16 cellular contexts compared by ENCODE assay signal in the genomic region with DNA sequence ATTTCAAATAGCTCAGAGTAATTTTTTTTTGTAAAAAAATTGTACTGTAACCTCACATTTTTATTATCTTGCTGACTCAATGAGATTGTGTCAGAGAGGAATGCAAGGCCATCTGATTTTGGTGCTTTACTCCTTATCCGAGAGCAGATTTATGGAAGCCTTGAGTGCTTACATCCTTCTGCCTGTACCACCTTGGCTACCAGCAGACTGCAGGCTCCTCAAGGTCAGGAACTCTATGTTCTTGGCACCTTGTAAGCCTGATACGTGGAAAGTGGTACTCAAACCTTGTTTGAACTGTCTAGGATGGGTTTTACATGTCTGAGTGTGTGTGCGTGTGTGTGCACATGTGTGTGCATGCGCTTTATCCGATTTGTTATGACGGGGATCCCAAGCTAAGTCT.
DNase-seq lines count a peak whose midpoint lies in the region; ATAC-seq and TF ChIP-seq lines count a peak whose summit lies in the region.
"Had no signal": no experiment of that assay in that cellular context is flagged by ENCODE, and none has a peak within 500 bp of the region (broad histone marks: within the 10 kb centered on the region; RNA-seq: fewer than 3 reads in every experiment).

No MANE protein-coding gene starts in this region.

- H2AFZ ChIP-seq in neural cell (ENCODE audit: low read depth, low read length), result no peak overlapping the region
- H2AFZ ChIP-seq in hepatocyte, result no peak overlapping the region

- 56 to 71% methylated on average over 6 of the region's 6 CpGs for WGBS in heart right ventricle, 2 donors
- 89% methylated on average over 6 of the region's 6 CpGs for whole genome bisulfite sequencing in hepatocyte (ENCODE audit: low lambda C conversion rate, missing lambda C conversion rate)

- no peak for DNase-seq in Right ventricle myocardium inferior (ENCODE audit: missing footprints)
- DNase-seq in cardiac septum (ENCODE audit: low spot score), result no peak
- no peak for DNase-seq in heart right ventricle
- no peak for DNase-seq in activated CD8-positive, alpha-beta memory T cell treated with anti-CD3 and anti-CD28 coated beads, Interleukin-2, amount 50 U/mL, for 4 hours
- no peak for DNase-seq in hepatocyte (ENCODE audit: low spot score)
- DNase-seq in NCI-H1417 (lab: John Stamatoyannopoulos, UW), result no peak
- DNase-seq in GM10266 (ENCODE audit: extremely low spot score), result no peak
- DNase-seq: C1 segment of cervical spinal cord, DMS79 treated with DMSO at 0.1 percent for 48 hours, NCI-H1092, NCI-H1694, NCI-H2107, NCI-H345 had no signal

- H4K20me1 ChIP-seq in neural cell (ENCODE audit: insufficient read depth) (no peaks in the 10 kb centered on the region), hepatocyte (ENCODE audit: insufficient read depth, poor library complexity, severe bottlenecking) (no peaks in the 10 kb centered on the region)

- peaks cover 4% of the 10 kb centered on the region for H3F3A ChIP-seq in neural cell (ENCODE audit: insufficient read depth, low read length, poor library complexity, severe bottlenecking)

- H3K4me2 ChIP-seq in neural cell (ENCODE audit: low read length) (no peak overlapping the region), hepatocyte (no peak overlapping the region)
- H3K4me2 ChIP-seq: KMS-11 had no signal

- intact Hi-C loops in Right ventricle myocardium inferior (cut with DNase I) (no loop called here), cardiac septum (cut with DNase I) (no loop called here), heart right ventricle (cut with DNase I) (no loop called here)

- no peak overlapping the region for H3K9ac ChIP-seq in neural cell (ENCODE audit: low read length)
- H3K9ac ChIP-seq: KMS-11 had no signal

- no peaks in the 10 kb centered on the region for H3K36me3 ChIP-seq in heart right ventricle
- H3K36me3 ChIP-seq in neural cell (ENCODE audit: insufficient read depth, low read length), result no peaks in the 10 kb centered on the region
- no peaks in the 10 kb centered on the region for H3K36me3 ChIP-seq in hepatocyte (replicated peaks; ENCODE audit: insufficient read depth, low read depth)

- H3K4me3 ChIP-seq in heart right ventricle (no peak overlapping the region), neural cell (ENCODE audit: low read length) (no peak overlapping the region), hepatocyte (no peak overlapping the region)

- H3K4me1 ChIP-seq in heart right ventricle (peaks cover 0 to 46% (median 21%) of the 10 kb centered on the region in 9 donors), hepatocyte (ENCODE audit: insufficient read depth) (no peaks in the 10 kb centered on the region)

- H3K9me3 ChIP-seq in heart right ventricle (no peaks in the 10 kb centered on the region), neural cell (ENCODE audit: low read length) (no peaks in the 10 kb centered on the region), hepatocyte (ENCODE audit: low read depth) (no peaks in the 10 kb centered on the region)

- TF ChIP-seq EP300 in neural cell (conservative IDR thresholded peaks at IDR 0.05; ENCODE audit: poor library complexity, severe bottlenecking), result no peak

- no peak for TF ChIP-seq CTCF in heart right ventricle (IDR thresholded peaks at IDR 0.05)
- TF ChIP-seq CTCF in neural cell (IDR thresholded peaks at IDR 0.05; ENCODE audit: poor library complexity, severe bottlenecking), result no peak
- TF ChIP-seq CTCF in hepatocyte (IDR thresholded peaks at IDR 0.05; ENCODE audit: poor library complexity), result no peak
- no peak for TF ChIP-seq CTCF in GM10266 (IDR thresholded peaks at IDR 0.05; ENCODE audit: control insufficient read depth, insufficient read depth, low read depth, missing control alignments)

- H3K27me3 ChIP-seq in heart right ventricle (no peaks in the 10 kb centered on the region), neural cell (ENCODE audit: insufficient read depth, low read depth, low read length) (no peaks in the 10 kb centered on the region), hepatocyte (no peaks in the 10 kb centered on the region)

- H3K79me2 ChIP-seq in neural cell (replicated peaks; ENCODE audit: insufficient read depth, low read length), result no peaks in the 10 kb centered on the region
- no peaks in the 10 kb centered on the region for H3K79me2 ChIP-seq in hepatocyte

- TF ChIP-seq RAD21 in neural cell (conservative IDR thresholded peaks at IDR 0.05), result no peak

- ATAC-seq in Right ventricle myocardium inferior, result peak; percentile 89
- ATAC-seq in heart right ventricle, result peak in 6 of 8 donors; percentile 65 to 90 (median 78)

- no peaks in the 10 kb centered on the region for H3K9me2 ChIP-seq in neural cell (ENCODE audit: insufficient read depth, low read length)
- no peaks in the 10 kb centered on the region for H3K9me2 ChIP-seq in hepatocyte (replicated peaks; ENCODE audit: insufficient read depth)

- H3K27ac ChIP-seq in heart right ventricle (peak overlapping the region in 8 of 10 donors; percentile 18 to 67 (median 47)), neural cell (ENCODE audit: low read length) (peak overlapping the region; percentile 29), hepatocyte (no peak overlapping the region)
- H3K27ac ChIP-seq: 22Rv1, KMS-11 had no signal

TF ChIP-seq in neural cell, 6 proteins besides CTCF, POLR2A, EP300 and RAD21:
- TF ChIP-seq SMC3 (conservative IDR thresholded peaks at IDR 0.05; ENCODE audit: poor library complexity) (no peak), MXI1 (conservative IDR thresholded peaks at IDR 0.05; ENCODE audit: poor library complexity, severe bottlenecking) (no peak), POLR2AphosphoS5 (IDR thresholded peaks at IDR 0.05) (no peak), EZH2 (IDR thresholded peaks at IDR 0.05; ENCODE audit: borderline replicate concordance, insufficient read depth, low read length, poor library complexity, severe bottlenecking) (no peak), TAF1 (IDR thresholded peaks at IDR 0.05; ENCODE audit: low read depth) (no peak), REST (IDR thresholded peaks at IDR 0.05; ENCODE audit: borderline replicate concordance) (no peak)
